ENCODE assay signal across 8 cellular contexts in the genomic region with DNA sequence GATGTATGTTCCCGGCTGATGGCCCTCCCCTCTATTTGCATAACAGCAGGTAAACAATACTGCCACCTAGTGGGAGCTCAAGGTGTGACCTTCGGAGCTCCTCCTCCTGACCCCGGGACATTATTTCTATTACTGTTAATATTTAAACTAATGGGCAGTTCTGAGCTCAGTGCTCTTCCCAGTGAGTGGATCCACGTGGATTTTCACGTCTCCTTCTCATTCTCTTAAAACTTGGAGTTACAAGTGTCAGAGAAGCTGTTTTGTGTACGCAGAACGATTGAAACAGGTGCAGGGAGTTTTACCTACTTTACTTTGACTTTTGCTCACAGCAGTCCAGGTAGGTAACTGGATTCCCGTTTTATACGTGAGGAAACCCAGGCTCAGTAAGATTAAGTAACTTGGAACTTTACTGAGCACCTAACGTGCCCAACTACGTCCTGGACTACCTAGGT.
A peak's percentile ranks its signal among the peaks of the same experiment; 100 is the strongest.
DNase-seq lines count a peak whose midpoint lies in the region; ATAC-seq and TF ChIP-seq lines count a peak whose summit lies in the region.

No MANE protein-coding gene starts in this region.

- no peaks in the 10 kb centered on the region for H3K79me2 ChIP-seq in PC-3 (ENCODE audit: low read length)

- BruUV-seq in PC-3 (replicated peaks; lab: Mats Ljungman, UMichigan), result no TSS peak

- H3K27ac Mint-ChIP-seq in CD4-positive, CD25-positive, alpha-beta regulatory T cell, result peak overlapping the region in 1 of 3 donors; percentile 33

- peak; percentile 60 to 74 (median 70) for DNase-seq in CD4-positive, CD25-positive, alpha-beta regulatory T cell
- peak; percentile 46 for DNase-seq in HCEC 1CT
- peak; percentile 89 for DNase-seq in PC-3
- DNase-seq in activated T-cell treated with anti-CD3 and anti-CD28 coated beads, Interleukin-2, amount 50 U/mL, for 1 hour, result peak; percentile 53
- DNase-seq in fibroblast of pulmonary artery (ENCODE audit: low read depth), result peak; percentile 79
- peak; percentile 50 to 73 (median 54) for DNase-seq in ovary
- no peak for DNase-seq in upper lobe of right lung

- no peaks in the 10 kb centered on the region for H3K27me3 ChIP-seq in CD4-positive, CD25-positive, alpha-beta regulatory T cell (ENCODE audit: control insufficient read depth, insufficient read depth, low read length)
- H3K27me3 ChIP-seq in PC-3 (ENCODE audit: low read length), result no peaks in the 10 kb centered on the region
- no peaks in the 10 kb centered on the region for H3K27me3 ChIP-seq in ovary
- no peaks in the 10 kb centered on the region for H3K27me3 ChIP-seq in upper lobe of right lung

- H3K27me3 Mint-ChIP-seq in CD4-positive, CD25-positive, alpha-beta regulatory T cell, result peaks cover under 1% of the 10 kb centered on the region

- peak; percentile 83 for TF ChIP-seq CTCF in PC-3 (conservative IDR thresholded peaks at IDR 0.05; ENCODE audit: low read depth, low read length)
- peak; percentile 75 for TF ChIP-seq CTCF in fibroblast of pulmonary artery (IDR thresholded peaks at IDR 0.05; ENCODE audit: low read length, missing control alignments)
- TF ChIP-seq CTCF in ovary (IDR thresholded peaks at IDR 0.05), result peak; percentile 49 to 55 (median 51)
- TF ChIP-seq CTCF in upper lobe of right lung (IDR thresholded peaks at IDR 0.05), result peak; percentile 78

- H3K4me1 Mint-ChIP-seq in CD4-positive, CD25-positive, alpha-beta regulatory T cell, result peaks cover 0 to 14% (median 4%) of the 10 kb centered on the region in 4 donors

- H3K9me2 ChIP-seq in PC-3 (replicated peaks; ENCODE audit: low read length), result no peaks in the 10 kb centered on the region

- no peaks in the 10 kb centered on the region for H3K36me3 Mint-ChIP-seq in CD4-positive, CD25-positive, alpha-beta regulatory T cell

- no peak overlapping the region for H3K9ac ChIP-seq in PC-3 (ENCODE audit: low read length)

- no peak overlapping the region for H2AFZ ChIP-seq in PC-3 (ENCODE audit: low read length)

- intact Hi-C loops in PC-3 (cut with micrococcal nuclease), result loop anchor here (1.0 kb wide), 3 partner anchors 135 to 193 kb away; no protein-coding TSS in a partner anchor
- intact Hi-C loops in ovary (cut with DNase I), result loop anchor here (2.0 to 10.0 kb wide), 4 partner anchors 134 to 156 kb away; no protein-coding TSS in a partner anchor
- intact Hi-C loops in upper lobe of right lung (cut with DNase I), result loop anchor here (10.0 kb wide), 1 partner anchor 124 kb away; a partner anchor contains a TSS

- H3K4me3 ChIP-seq in CD4-positive, CD25-positive, alpha-beta regulatory T cell (ENCODE audit: low read depth, low read length), result peak overlapping the region; percentile 42
- no peak overlapping the region for H3K4me3 ChIP-seq in PC-3 (ENCODE audit: low read length)
- H3K4me3 ChIP-seq in fibroblast of pulmonary artery (replicated peaks; ENCODE audit: low read depth, low read length), result no peak overlapping the region
- no peak overlapping the region for H3K4me3 ChIP-seq in ovary
- H3K4me3 ChIP-seq in upper lobe of right lung, result no peak overlapping the region

- peak; percentile 77 to 85 for ATAC-seq in CD4-positive, CD25-positive, alpha-beta regulatory T cell (ENCODE audit: low read depth in 2 of 2)
- ATAC-seq in PC-3 (peak; percentile 92), upper lobe of right lung (peak; percentile 91), GM21619 (IDR thresholded peaks at IDR 0.05; ENCODE audit: unreplicated experiment) (no peak)

- WGBS in ovary, 3 donors, result 77 to 79% (median 77%) methylated on average over 11 of the region's 11 CpGs

- H3K27ac ChIP-seq in CD4-positive, CD25-positive, alpha-beta regulatory T cell (ENCODE audit: insufficient read depth, low read length, poor library complexity, severe bottlenecking), result no peak overlapping the region
- H3K27ac ChIP-seq in PC-3 (ENCODE audit: low read length) (no peak overlapping the region), ovary (no peak overlapping the region), upper lobe of right lung (no peak overlapping the region)

- CTCF ChIA-PET in PC-3 (lab: Charles Lee), result interaction anchor here (0.5 to 1.1 kb wide), 14 partner anchors 8 to 1262 kb away, joined by 3 to 11 read pairs (median 3); no protein-coding TSS in a partner anchor

- H3K9me3 Mint-ChIP-seq in CD4-positive, CD25-positive, alpha-beta regulatory T cell, result peaks cover 0 to 2% (median 0%) of the 10 kb centered on the region in 7 donors

- H3K4me3 Mint-ChIP-seq in CD4-positive, CD25-positive, alpha-beta regulatory T cell, result peak overlapping the region in 2 of 4 donors; percentile 35 to 62

- no peaks in the 10 kb centered on the region for H3K4me1 ChIP-seq in CD4-positive, CD25-positive, alpha-beta regulatory T cell (ENCODE audit: control insufficient read depth, insufficient read depth, low read length, poor library complexity, severe bottlenecking)
- H3K4me1 ChIP-seq in PC-3 (ENCODE audit: insufficient read depth, low read length) (no peaks in the 10 kb centered on the region), ovary (ENCODE audit: insufficient read depth) (no peaks in the 10 kb centered on the region), upper lobe of right lung (peaks cover 17% of the 10 kb centered on the region)

- POLR2A ChIA-PET in PC-3 (lab: Charles Lee; ENCODE audit: unreplicated experiment), result no interaction called here

- no peak for TF ChIP-seq POLR2A in ovary (IDR thresholded peaks at IDR 0.05)

- H3K36me3 ChIP-seq in CD4-positive, CD25-positive, alpha-beta regulatory T cell (ENCODE audit: control insufficient read depth, insufficient read depth, low read length), result no peaks in the 10 kb centered on the region
- H3K36me3 ChIP-seq in PC-3 (ENCODE audit: low read depth, low read length), result no peaks in the 10 kb centered on the region
- H3K36me3 ChIP-seq in ovary, result no peaks in the 10 kb centered on the region
- no peaks in the 10 kb centered on the region for H3K36me3 ChIP-seq in upper lobe of right lung

- H4K20me1 ChIP-seq in PC-3 (ENCODE audit: low read length), result no peaks in the 10 kb centered on the region

- H3F3A ChIP-seq in PC-3 (ENCODE audit: low read length, unreplicated experiment), result no peaks in the 10 kb centered on the region

- H3K9me3 ChIP-seq in CD4-positive, CD25-positive, alpha-beta regulatory T cell (ENCODE audit: control insufficient read depth in 2 of 2, low read length in 2 of 2), result no peaks in the 10 kb centered on the region
- H3K9me3 ChIP-seq in PC-3 (ENCODE audit: low read length), result no peaks in the 10 kb centered on the region
- no peaks in the 10 kb centered on the region for H3K9me3 ChIP-seq in ovary
- no peaks in the 10 kb centered on the region for H3K9me3 ChIP-seq in upper lobe of right lung

- TF ChIP-seq EP300 in ovary (IDR thresholded peaks at IDR 0.05), result no peak

- H3K4me2 ChIP-seq in PC-3 (ENCODE audit: low read length), result peak overlapping the region; percentile 32; the same call in 1 of the 2 replicates
